Comparison of ENCODE assay signal across 1 cellular context in the genomic region with DNA sequence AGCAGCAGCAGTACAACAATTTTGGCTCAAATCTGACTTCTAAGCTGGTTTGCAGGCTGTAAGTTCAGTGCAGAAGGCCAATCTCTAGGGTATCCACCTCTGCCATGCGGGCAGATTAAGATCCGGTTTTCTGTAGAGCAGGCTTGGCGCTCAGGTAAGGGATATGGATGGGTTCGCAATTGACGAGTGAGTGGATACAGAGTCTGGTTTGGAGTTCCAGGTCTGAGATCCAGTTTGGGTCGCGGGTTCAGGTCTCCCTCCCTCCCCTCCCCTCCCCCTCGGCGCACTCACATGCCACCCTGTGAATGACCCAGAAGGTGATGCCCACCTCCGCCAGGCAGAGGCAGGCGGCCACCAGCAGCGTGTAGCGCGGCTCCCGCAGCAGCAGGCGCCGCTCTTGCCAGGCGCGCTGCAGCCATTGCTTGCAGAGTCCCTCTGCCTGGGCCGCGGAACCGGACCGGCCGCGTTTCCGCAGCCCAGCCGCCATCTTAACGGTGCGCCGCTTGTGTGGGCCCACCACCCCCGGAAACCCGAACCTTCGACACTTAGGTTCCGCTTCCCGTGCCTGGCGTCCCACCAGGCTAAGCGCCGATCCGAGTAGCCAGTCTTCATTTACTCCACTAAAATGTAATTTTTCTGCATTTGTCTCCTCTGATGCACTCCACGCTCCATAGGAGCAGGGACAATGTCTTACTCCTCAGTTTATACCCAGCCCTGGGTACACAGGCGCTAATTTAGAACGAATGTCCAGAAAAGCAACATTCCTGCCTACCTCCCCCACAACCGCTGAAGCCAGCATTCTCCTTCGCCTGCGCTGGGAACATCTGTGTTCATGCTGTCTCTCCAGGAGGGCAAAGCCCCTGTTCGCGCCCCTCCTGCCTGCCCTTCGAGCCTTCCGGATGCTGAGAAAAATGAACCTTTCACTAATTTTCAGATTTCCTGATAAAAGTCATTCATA.
TF ChIP-seq lines count a peak whose summit lies in the region.

Gene ALG3, minus strand, starts transcription at position 509 of the 958 bp plus-strand sequence. Its CDS starts 22 bp downstream, at position 487.

TF ChIP-seq in HEK293, 187 proteins besides CTCF, POLR2A, EP300 and RAD21 (continued from another document):
- TF ChIP-seq ZNF362 (tag by site-specific recombination; IDR thresholded peaks at IDR 0.05) (no peak), ZNF555 (tag by site-specific recombination; conservative IDR thresholded peaks at IDR 0.05) (no peak), ZNF10 (tag by site-specific recombination; IDR thresholded peaks at IDR 0.05) (no peak), ZNF626 (tag by site-specific recombination; IDR thresholded peaks at IDR 0.05) (no peak), SP2 (tag by site-specific recombination; IDR thresholded peaks at IDR 0.05) (peak; percentile 55), ZNF571 (tag by site-specific recombination; IDR thresholded peaks at IDR 0.05) (no peak), ZBTB7A (tag by site-specific recombination; IDR thresholded peaks at IDR 0.05; ENCODE audit: low read depth) (peak; percentile 93), OSR2 (tag by site-specific recombination; IDR thresholded peaks at IDR 0.05) (no peak), ZNF768 (tag by site-specific recombination; IDR thresholded peaks at IDR 0.05) (no peak; the same call in 1 of the 2 replicates), ZNF701 (tag by site-specific recombination; IDR thresholded peaks at IDR 0.05) (no peak), PRDM1 (tag by site-specific recombination; IDR thresholded peaks at IDR 0.05) (no peak), EGR2 (tag by site-specific recombination; IDR thresholded peaks at IDR 0.05; ENCODE audit: low read depth) (no peak; the same call in 1 of the 2 replicates), ZSCAN23 (tag by site-specific recombination; IDR thresholded peaks at IDR 0.05) (no peak), ZNF112 (tag by site-specific recombination; IDR thresholded peaks at IDR 0.05) (no peak)
- TF ChIP-seq, protein P1, sequence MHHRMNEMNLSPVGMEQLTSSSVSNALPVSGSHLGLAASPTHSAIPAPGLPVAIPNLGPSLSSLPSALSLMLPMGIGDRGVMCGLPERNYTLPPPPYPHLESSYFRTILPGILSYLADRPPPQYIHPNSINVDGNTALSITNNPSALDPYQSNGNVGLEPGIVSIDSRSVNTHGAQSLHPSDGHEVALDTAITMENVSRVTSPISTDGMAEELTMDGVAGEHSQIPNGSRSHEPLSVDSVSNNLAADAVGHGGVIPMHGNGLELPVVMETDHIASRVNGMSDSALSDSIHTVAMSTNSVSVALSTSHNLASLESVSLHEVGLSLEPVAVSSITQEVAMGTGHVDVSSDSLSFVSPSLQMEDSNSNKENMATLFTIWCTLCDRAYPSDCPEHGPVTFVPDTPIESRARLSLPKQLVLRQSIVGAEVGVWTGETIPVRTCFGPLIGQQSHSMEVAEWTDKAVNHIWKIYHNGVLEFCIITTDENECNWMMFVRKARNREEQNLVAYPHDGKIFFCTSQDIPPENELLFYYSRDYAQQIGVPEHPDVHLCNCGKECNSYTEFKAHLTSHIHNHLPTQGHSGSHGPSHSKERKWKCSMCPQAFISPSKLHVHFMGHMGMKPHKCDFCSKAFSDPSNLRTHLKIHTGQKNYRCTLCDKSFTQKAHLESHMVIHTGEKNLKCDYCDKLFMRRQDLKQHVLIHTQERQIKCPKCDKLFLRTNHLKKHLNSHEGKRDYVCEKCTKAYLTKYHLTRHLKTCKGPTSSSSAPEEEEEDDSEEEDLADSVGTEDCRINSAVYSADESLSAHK (tag by site-specific recombination; IDR thresholded peaks at IDR 0.05) = no peak
- TF ChIP-seq, protein P2, sequence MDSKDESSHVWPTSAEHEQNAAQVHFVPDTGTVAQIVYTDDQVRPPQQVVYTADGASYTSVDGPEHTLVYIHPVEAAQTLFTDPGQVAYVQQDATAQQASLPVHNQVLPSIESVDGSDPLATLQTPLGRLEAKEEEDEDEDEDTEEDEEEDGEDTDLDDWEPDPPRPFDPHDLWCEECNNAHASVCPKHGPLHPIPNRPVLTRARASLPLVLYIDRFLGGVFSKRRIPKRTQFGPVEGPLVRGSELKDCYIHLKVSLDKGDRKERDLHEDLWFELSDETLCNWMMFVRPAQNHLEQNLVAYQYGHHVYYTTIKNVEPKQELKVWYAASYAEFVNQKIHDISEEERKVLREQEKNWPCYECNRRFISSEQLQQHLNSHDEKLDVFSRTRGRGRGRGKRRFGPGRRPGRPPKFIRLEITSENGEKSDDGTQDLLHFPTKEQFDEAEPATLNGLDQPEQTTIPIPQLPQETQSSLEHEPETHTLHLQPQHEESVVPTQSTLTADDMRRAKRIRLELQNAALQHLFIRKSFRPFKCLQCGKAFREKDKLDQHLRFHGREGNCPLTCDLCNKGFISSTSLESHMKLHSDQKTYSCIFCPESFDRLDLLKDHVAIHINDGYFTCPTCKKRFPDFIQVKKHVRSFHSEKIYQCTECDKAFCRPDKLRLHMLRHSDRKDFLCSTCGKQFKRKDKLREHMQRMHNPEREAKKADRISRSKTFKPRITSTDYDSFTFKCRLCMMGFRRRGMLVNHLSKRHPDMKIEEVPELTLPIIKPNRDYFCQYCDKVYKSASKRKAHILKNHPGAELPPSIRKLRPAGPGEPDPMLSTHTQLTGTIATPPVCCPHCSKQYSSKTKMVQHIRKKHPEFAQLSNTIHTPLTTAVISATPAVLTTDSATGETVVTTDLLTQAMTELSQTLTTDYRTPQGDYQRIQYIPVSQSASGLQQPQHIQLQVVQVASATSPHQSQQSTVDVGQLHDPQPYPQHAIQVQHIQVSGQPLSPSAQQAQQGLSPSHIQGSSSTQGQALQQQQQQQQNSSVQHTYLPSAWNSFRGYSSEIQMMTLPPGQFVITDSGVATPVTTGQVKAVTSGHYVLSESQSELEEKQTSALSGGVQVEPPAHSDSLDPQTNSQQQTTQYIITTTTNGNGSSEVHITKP (tag by site-specific recombination; IDR thresholded peaks at IDR 0.05) = no peak
- TF ChIP-seq, protein P3, sequence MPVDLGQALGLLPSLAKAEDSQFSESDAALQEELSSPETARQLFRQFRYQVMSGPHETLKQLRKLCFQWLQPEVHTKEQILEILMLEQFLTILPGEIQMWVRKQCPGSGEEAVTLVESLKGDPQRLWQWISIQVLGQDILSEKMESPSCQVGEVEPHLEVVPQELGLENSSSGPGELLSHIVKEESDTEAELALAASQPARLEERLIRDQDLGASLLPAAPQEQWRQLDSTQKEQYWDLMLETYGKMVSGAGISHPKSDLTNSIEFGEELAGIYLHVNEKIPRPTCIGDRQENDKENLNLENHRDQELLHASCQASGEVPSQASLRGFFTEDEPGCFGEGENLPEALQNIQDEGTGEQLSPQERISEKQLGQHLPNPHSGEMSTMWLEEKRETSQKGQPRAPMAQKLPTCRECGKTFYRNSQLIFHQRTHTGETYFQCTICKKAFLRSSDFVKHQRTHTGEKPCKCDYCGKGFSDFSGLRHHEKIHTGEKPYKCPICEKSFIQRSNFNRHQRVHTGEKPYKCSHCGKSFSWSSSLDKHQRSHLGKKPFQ (tag by site-specific recombination; IDR thresholded peaks at IDR 0.05) = no peak
TF ChIP-seq in HEK293: peak in this region for 49.
